13 cellular contexts compared by ENCODE assay signal in genomic region chr11:60563553-60564235, GRCh38. TPM values are rescaled to one million over a fixed set of nuclear protein-coding genes. Genes with fewer than 3 reads are reported as not detected.
A peak's percentile ranks its signal among the peaks of the same experiment; 100 is the strongest.
DNase-seq lines count a peak whose midpoint lies in the region; ATAC-seq and TF ChIP-seq lines count a peak whose summit lies in the region.
"Had no signal": no experiment of that assay in that cellular context is flagged by ENCODE, and none has a peak within 500 bp of the region (broad histone marks: within the 10 kb centered on the region; RNA-seq: fewer than 3 reads in every experiment).

No MANE protein-coding gene starts in this region.

- H3K36me3 Mint-ChIP-seq in activated CD8-positive, alpha-beta memory T cell treated with anti-CD3 and anti-CD28 coated beads, Interleukin-2, amount 10 ng/mL, durations not matched to agents 7 days and 5 days, result peaks cover 3% of the 10 kb centered on the region
- no peaks in the 10 kb centered on the region for H3K36me3 Mint-ChIP-seq in stimulated activated effector memory CD8-positive, alpha-beta T cell treated with anti-CD3 and anti-CD28 coated beads, Interleukin-12 subunit alpha, Interleukin-12 subunit beta, amount 100 ng/mL, for 72 hours

- H3K27me3 Mint-ChIP-seq in activated CD8-positive, alpha-beta memory T cell treated with anti-CD3 and anti-CD28 coated beads, Interleukin-2, amount 10 ng/mL, durations not matched to agents 7 days and 5 days, result peaks cover 3% of the 10 kb centered on the region

- no peak overlapping the region for H3K4me3 Mint-ChIP-seq in activated CD8-positive, alpha-beta memory T cell treated with anti-CD3 and anti-CD28 coated beads, Interleukin-2, amount 10 ng/mL, durations not matched to agents 7 days and 5 days
- no peak overlapping the region for H3K4me3 Mint-ChIP-seq in stimulated activated effector memory CD8-positive, alpha-beta T cell treated with anti-CD3 and anti-CD28 coated beads, Interleukin-12 subunit alpha, Interleukin-12 subunit beta, amount 100 ng/mL, for 72 hours

- H3K4me1 Mint-ChIP-seq in activated CD8-positive, alpha-beta memory T cell treated with anti-CD3 and anti-CD28 coated beads, Interleukin-2, amount 10 ng/mL, durations not matched to agents 7 days and 5 days, result peaks cover 5% of the 10 kb centered on the region
- no peaks in the 10 kb centered on the region for H3K4me1 Mint-ChIP-seq in stimulated activated effector memory CD8-positive, alpha-beta T cell treated with anti-CD3 and anti-CD28 coated beads, Interleukin-12 subunit alpha, Interleukin-12 subunit beta, amount 100 ng/mL, for 72 hours

- no peak overlapping the region for H3K9ac ChIP-seq in SU-DHL-6 (ENCODE audit: low read length)

- H3K36me3 ChIP-seq in SU-DHL-6 (ENCODE audit: low read length), result no peaks in the 10 kb centered on the region
- H3K36me3 ChIP-seq in psoas muscle (ENCODE audit: insufficient read depth in 1 of 2, low read depth in 1 of 2), result no peaks in the 10 kb centered on the region
- H3K36me3 ChIP-seq: SJSA1 had no signal

- TF ChIP-seq CTCF in SU-DHL-6 (IDR thresholded peaks at IDR 0.05; ENCODE audit: insufficient read depth, low read length, poor library complexity, severe bottlenecking) (no peak), psoas muscle (IDR thresholded peaks at IDR 0.05) (no peak)

- peak overlapping the region; percentile 41 for H3K27ac Mint-ChIP-seq in activated CD8-positive, alpha-beta memory T cell treated with anti-CD3 and anti-CD28 coated beads, Interleukin-2, amount 10 ng/mL, durations not matched to agents 7 days and 5 days
- H3K27ac Mint-ChIP-seq in stimulated activated effector memory CD8-positive, alpha-beta T cell treated with anti-CD3 and anti-CD28 coated beads, Interleukin-12 subunit alpha, Interleukin-12 subunit beta, amount 100 ng/mL, for 72 hours, result peak overlapping the region; percentile 32

- WGBS in psoas muscle, 3 donors, result 60 to 69% (median 64%) methylated on average over 8 of the region's 8 CpGs

- ATAC-seq in activated CD8-positive, alpha-beta memory T cell treated with anti-CD3 and anti-CD28 coated beads, Interleukin-2, amount 10 ng/mL, durations not matched to agents 7 days and 5 days, result no peak
- ATAC-seq in stimulated activated effector memory CD8-positive, alpha-beta T cell treated with anti-CD3 and anti-CD28 coated beads, Interleukin-12 subunit alpha, Interleukin-12 subunit beta, amount 100 ng/mL, for 72 hours, result peak; percentile 52
- no peak for ATAC-seq in psoas muscle
- ATAC-seq: mucosa of descending colon had no signal

- H3K27me3 ChIP-seq in SU-DHL-6 (ENCODE audit: low read length) (no peaks in the 10 kb centered on the region), psoas muscle (ENCODE audit: insufficient read depth in 3 of 3, low read length in 2 of 3) (peaks cover 0 to 2% (median 0%) of the 10 kb centered on the region in 3 donors)
- H3K27me3 ChIP-seq: SJSA1 had no signal

- no peaks in the 10 kb centered on the region for H3F3A ChIP-seq in SU-DHL-6 (ENCODE audit: insufficient read depth)

- peak overlapping the region; percentile 61 for H2AFZ ChIP-seq in SU-DHL-6 (ENCODE audit: low read depth, low read length, severe bottlenecking)

- H3K4me2 ChIP-seq in SU-DHL-6 (ENCODE audit: low read depth, low read length, poor library complexity, severe bottlenecking), result no peak overlapping the region

- H3K4me3 ChIP-seq in SU-DHL-6 (ENCODE audit: insufficient read depth, low read length, poor library complexity, severe bottlenecking) (no peak overlapping the region), psoas muscle (no peak overlapping the region)
- H3K4me3 ChIP-seq: mucosa of descending colon, SJSA1 had no signal

- peaks cover 13% of the 10 kb centered on the region for H3K9me3 Mint-ChIP-seq in activated CD8-positive, alpha-beta memory T cell treated with anti-CD3 and anti-CD28 coated beads, Interleukin-2, amount 10 ng/mL, durations not matched to agents 7 days and 5 days (ENCODE audit: low read depth)
- H3K9me3 Mint-ChIP-seq in stimulated activated effector memory CD8-positive, alpha-beta T cell treated with anti-CD3 and anti-CD28 coated beads, Interleukin-12 subunit alpha, Interleukin-12 subunit beta, amount 100 ng/mL, for 72 hours, result peaks cover 8% of the 10 kb centered on the region

- no peak for DNase-seq in activated CD8-positive, alpha-beta memory T cell treated with anti-CD3 and anti-CD28 coated beads, Interleukin-2, amount 10 ng/mL, durations not matched to agents 7 days and 5 days
- DNase-seq in activated CD8-positive, alpha-beta memory T cell treated with anti-CD3 and anti-CD28 coated beads, Interleukin-2, amount 50 U/mL, for 48 hours, result no peak
- DNase-seq in LoVo (ENCODE audit: low spot score) (peak; percentile 11), HuH-7.5 (ENCODE audit: low spot score) (no peak), amniotic stem cell (lab: John Stamatoyannopoulos, UW) (no peak), psoas muscle (no peak)
- no peak for DNase-seq in stimulated activated effector memory CD8-positive, alpha-beta T cell treated with anti-CD3 and anti-CD28 coated beads, Interleukin-12 subunit alpha, Interleukin-12 subunit beta, amount 100 ng/mL, for 72 hours (ENCODE audit: low spot score in 2 of 2)
- DNase-seq: activated effector memory CD4-positive, alpha-beta T cell treated with anti-CD3 and anti-CD28 coated beads, Interleukin-2, amount 50 U/mL, for 16 hours; mucosa of descending colon had no signal

- no peak overlapping the region for H3K27ac ChIP-seq in SU-DHL-6 (ENCODE audit: low read depth, low read length)
- no peak overlapping the region for H3K27ac ChIP-seq in psoas muscle
- H3K27ac ChIP-seq: SJSA1 had no signal

- CTCF ChIA-PET in activated CD8-positive, alpha-beta memory T cell treated with anti-CD3 and anti-CD28 coated beads, Interleukin-2, amount 10 ng/mL, durations not matched to agents 7 days and 5 days (lab: Charles Lee), result no interaction called here

- H3K9me2 ChIP-seq in SU-DHL-6 (replicated peaks; ENCODE audit: insufficient read depth, low read length), result no peaks in the 10 kb centered on the region

- H3K9me3 ChIP-seq in SU-DHL-6 (ENCODE audit: insufficient read depth, low read length) (no peaks in the 10 kb centered on the region), psoas muscle (peaks cover 13% of the 10 kb centered on the region)
- H3K9me3 ChIP-seq: SJSA1 had no signal

- intact Hi-C loops in psoas muscle (cut with DNase I), result no loop called here

- no peaks in the 10 kb centered on the region for H4K20me1 ChIP-seq in SU-DHL-6 (ENCODE audit: low read depth, low read length)

- no peaks in the 10 kb centered on the region for H3K79me2 ChIP-seq in SU-DHL-6 (ENCODE audit: insufficient read depth, low read length)

- no peaks in the 10 kb centered on the region for H3K4me1 ChIP-seq in psoas muscle
- H3K4me1 ChIP-seq: SJSA1 had no signal

RNA-seq across cellular contexts. Expression of gene MS4A13, which starts 48.5 kb away (rescaled TPM):
- not detected for total RNA-seq in activated CD8-positive, alpha-beta memory T cell treated with anti-CD3 and anti-CD28 coated beads, Interleukin-2, amount 10 ng/mL, durations not matched to agents 7 days and 5 days
- not detected for total RNA-seq in psoas muscle
- polyA plus RNA-seq in psoas muscle, result not detected
- total RNA-seq: endothelial cell of umbilical vein, mucosa of descending colon, SJSA1 had no signal
- polyA plus RNA-seq: BJ, endothelial cell of umbilical vein had no signal
